Comparison of ENCODE assay signal across 25 cellular contexts in the genomic region with DNA sequence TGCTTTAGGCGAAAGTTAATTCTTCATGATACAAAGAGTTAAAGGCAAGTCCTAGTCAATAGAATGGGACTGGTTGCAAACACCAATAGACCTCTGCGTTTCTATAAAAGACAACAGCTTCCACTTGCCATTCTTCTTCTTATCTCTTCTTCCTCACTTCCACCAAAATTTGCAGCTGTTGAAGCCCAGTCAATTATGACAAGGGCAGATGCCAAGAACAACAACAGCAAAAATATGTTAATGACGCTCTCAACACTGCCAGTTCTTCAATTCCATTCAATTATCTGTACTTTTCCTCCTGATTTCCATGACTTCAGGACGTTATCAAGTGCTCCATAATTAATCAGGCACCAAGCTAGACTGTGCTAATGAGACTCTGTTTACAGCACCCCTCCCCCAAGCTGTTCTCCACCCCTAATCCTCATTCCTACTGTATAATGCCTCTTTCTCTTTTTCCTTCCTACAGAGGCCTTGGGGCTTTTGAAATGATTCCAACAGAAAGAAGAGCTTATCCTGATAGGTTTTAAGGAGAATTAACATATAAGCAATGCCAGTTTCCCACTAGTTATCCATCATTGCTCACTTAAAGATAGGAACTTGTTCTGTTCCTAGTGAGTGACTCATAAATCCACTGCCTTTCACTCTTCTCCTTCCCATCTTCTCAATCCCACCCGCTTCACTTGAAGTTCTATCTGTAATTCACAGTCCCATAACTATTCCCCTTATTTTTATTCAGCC.
DNase-seq lines count a peak whose midpoint lies in the region; ATAC-seq and TF ChIP-seq lines count a peak whose summit lies in the region.
"Had no signal": no experiment of that assay in that cellular context is flagged by ENCODE, and none has a peak within 500 bp of the region (broad histone marks: within the 10 kb centered on the region; RNA-seq: fewer than 3 reads in every experiment).

No MANE protein-coding gene starts in this region.

- no peaks in the 10 kb centered on the region for H4K20me1 ChIP-seq in hepatocyte (ENCODE audit: insufficient read depth, poor library complexity, severe bottlenecking)

- BruUV-seq in A673 (replicated peaks; lab: Mats Ljungman, UMichigan), result no TSS peak

- no peaks in the 10 kb centered on the region for H3K4me1 Mint-ChIP-seq in activated CD4-positive, alpha-beta T cell treated with anti-CD3 and anti-CD28 coated beads, Interleukin-2, amount 10 ng/mL, durations not matched to agents 7 days and 5 days
- H3K4me1 Mint-ChIP-seq: activated CD8-positive, alpha-beta memory T cell treated with anti-CD3 and anti-CD28 coated beads, Interleukin-2, amount 10 ng/mL, durations not matched to agents 7 days and 5 days; activated naive CD8-positive, alpha-beta T cell treated with anti-CD3 and anti-CD28 coated beads, Interleukin-2, amount 10 ng/mL, durations not matched to agents 7 days and 5 days had no signal

- H3K4me2 ChIP-seq in hepatocyte, result peak overlapping the region; percentile 4

- peaks cover 5% of the 10 kb centered on the region for H3K9me3 Mint-ChIP-seq in activated CD4-positive, alpha-beta T cell treated with anti-CD3 and anti-CD28 coated beads, Interleukin-2, amount 10 ng/mL, durations not matched to agents 7 days and 5 days

- no peaks in the 10 kb centered on the region for H3K36me3 Mint-ChIP-seq in activated CD4-positive, alpha-beta T cell treated with anti-CD3 and anti-CD28 coated beads, Interleukin-2, amount 10 ng/mL, durations not matched to agents 7 days and 5 days (ENCODE audit: low read depth)
- H3K36me3 Mint-ChIP-seq: activated CD8-positive, alpha-beta memory T cell treated with anti-CD3 and anti-CD28 coated beads, Interleukin-2, amount 10 ng/mL, durations not matched to agents 7 days and 5 days; activated naive CD8-positive, alpha-beta T cell treated with anti-CD3 and anti-CD28 coated beads, Interleukin-2, amount 10 ng/mL, durations not matched to agents 7 days and 5 days; CD8-positive, alpha-beta T cell had no signal

- H3K27ac ChIP-seq in A673 (ENCODE audit: low read depth, low read length, poor library complexity, severe bottlenecking), result no peak overlapping the region
- no peak overlapping the region for H3K27ac ChIP-seq in SJCRH30
- peak overlapping the region; percentile 34 for H3K27ac ChIP-seq in hepatocyte
- H3K27ac ChIP-seq: epithelial cell of prostate, foreskin keratinocyte, ovary, tibial artery had no signal

- CTCF ChIA-PET in A673 (lab: Charles Lee), result no interaction called here
- CTCF ChIA-PET in activated CD4-positive, alpha-beta T cell treated with anti-CD3 and anti-CD28 coated beads, Interleukin-2, amount 10 ng/mL, durations not matched to agents 7 days and 5 days (lab: Charles Lee), result interaction anchor here (0.7 kb wide), 1 partner anchor 69 kb away, joined by 4 read pairs; no protein-coding TSS in a partner anchor

- H3K36me3 ChIP-seq in A673 (ENCODE audit: insufficient read depth, low read length, poor library complexity, severe bottlenecking), result no peaks in the 10 kb centered on the region
- H3K36me3 ChIP-seq in HAP-1 (replicated peaks), result no peaks in the 10 kb centered on the region
- H3K36me3 ChIP-seq in SJCRH30, result no peaks in the 10 kb centered on the region
- H3K36me3 ChIP-seq in hepatocyte (replicated peaks; ENCODE audit: insufficient read depth, low read depth), result no peaks in the 10 kb centered on the region
- H3K36me3 ChIP-seq: ovary, tibial artery had no signal

- 74% methylated on average over 5 of the region's 5 CpGs for WGBS in hepatocyte (ENCODE audit: low lambda C conversion rate, missing lambda C conversion rate)

- H3K27ac Mint-ChIP-seq in activated CD4-positive, alpha-beta T cell treated with anti-CD3 and anti-CD28 coated beads, Interleukin-2, amount 10 ng/mL, durations not matched to agents 7 days and 5 days, result no peak overlapping the region
- H3K27ac Mint-ChIP-seq: activated CD8-positive, alpha-beta memory T cell treated with anti-CD3 and anti-CD28 coated beads, Interleukin-2, amount 10 ng/mL, durations not matched to agents 7 days and 5 days; activated naive CD8-positive, alpha-beta T cell treated with anti-CD3 and anti-CD28 coated beads, Interleukin-2, amount 10 ng/mL, durations not matched to agents 7 days and 5 days; activated T-helper 2 cell treated with anti-CD3 and anti-CD28 coated beads, Interferon-gamma antibody, Interleukin-2, Interleukin-4, amounts not matched to agents 10 μg/mL and 5 μg/mL and 100 μg/mL, durations not matched to agents 14 hours and 24 hours and 36 hours; CD8-positive, alpha-beta T cell; HFFc6 had no signal

- no peak for TF ChIP-seq CTCF in A673 (conservative IDR thresholded peaks at IDR 0.05; ENCODE audit: low read depth, low read length)
- TF ChIP-seq CTCF in hepatocyte (IDR thresholded peaks at IDR 0.05; ENCODE audit: poor library complexity), result no peak

- H3K27me3 Mint-ChIP-seq in activated CD4-positive, alpha-beta T cell treated with anti-CD3 and anti-CD28 coated beads, Interleukin-2, amount 10 ng/mL, durations not matched to agents 7 days and 5 days, result no peaks in the 10 kb centered on the region
- H3K27me3 Mint-ChIP-seq: activated CD8-positive, alpha-beta memory T cell treated with anti-CD3 and anti-CD28 coated beads, Interleukin-2, amount 10 ng/mL, durations not matched to agents 7 days and 5 days; activated naive CD8-positive, alpha-beta T cell treated with anti-CD3 and anti-CD28 coated beads, Interleukin-2, amount 10 ng/mL, durations not matched to agents 7 days and 5 days had no signal

- in situ Hi-C loops in HAP-1 (cut with MboI; ENCODE audit: low sequenced_read_pairs), result no loop called here

- no peaks in the 10 kb centered on the region for H3K79me2 ChIP-seq in hepatocyte

- H3K9me3 ChIP-seq in A673 (ENCODE audit: low read depth, low read length, poor library complexity, severe bottlenecking), result no peaks in the 10 kb centered on the region
- H3K9me3 ChIP-seq in HAP-1, result no peaks in the 10 kb centered on the region
- no peaks in the 10 kb centered on the region for H3K9me3 ChIP-seq in SJCRH30 (replicated peaks)
- no peaks in the 10 kb centered on the region for H3K9me3 ChIP-seq in hepatocyte (ENCODE audit: low read depth)
- H3K9me3 ChIP-seq: ovary, tibial artery had no signal

- H3K4me1 ChIP-seq in A673 (ENCODE audit: insufficient read depth, low read length, poor library complexity, severe bottlenecking), result peaks cover 14% of the 10 kb centered on the region
- H3K4me1 ChIP-seq in HAP-1, result peaks cover 3% of the 10 kb centered on the region; the same call in 1 of the 2 replicates
- H3K4me1 ChIP-seq in SJCRH30, result peaks cover 17% of the 10 kb centered on the region
- peaks cover 16% of the 10 kb centered on the region for H3K4me1 ChIP-seq in hepatocyte (ENCODE audit: insufficient read depth)
- H3K4me1 ChIP-seq: foreskin keratinocyte, tibial artery had no signal

- DNase-seq in A673 (ENCODE audit: low spot score) (peak; percentile 29), HAP-1 (ENCODE audit: low spot score in 2 of 2) (peak; percentile 11 to 49), SJCRH30 (peak; percentile 8 to 58), hepatocyte (ENCODE audit: low spot score) (no peak), SW 1271 (lab: John Stamatoyannopoulos, UW) (no peak), islet precursor cell (no peak)
- DNase-seq in activated CD4-positive, alpha-beta T cell treated with anti-CD3 and anti-CD28 coated beads, Interleukin-2, amount 10 ng/mL, durations not matched to agents 7 days and 5 days, result no peak
- DNase-seq: activated CD4-positive, CD25-positive, alpha-beta regulatory T cell treated with anti-CD3 and anti-CD28 coated beads, Interleukin-2, amount 50 U/mL, for 72 hours; activated CD8-positive, alpha-beta memory T cell treated with anti-CD3 and anti-CD28 coated beads, Interleukin-2, amount 10 ng/mL, durations not matched to agents 7 days and 5 days; activated naive CD8-positive, alpha-beta T cell treated with anti-CD3 and anti-CD28 coated beads, Interleukin-2, amount 10 ng/mL, durations not matched to agents 7 days and 5 days; dermis blood vessel endothelial cell; foreskin keratinocyte; HFFc6; NCI-H748 treated with DMSO at 0.1 percent for 48 hours; PC-3; stimulated activated CD4-positive, alpha-beta T cell treated with anti-CD3 and anti-CD28 coated beads, Interleukin-1b, Interleukin-23, amount 100 ng/mL, for 48 hours; stimulated activated naive CD4-positive, alpha-beta T cell; T-helper 9 cell; tibial artery had no signal

- H3K4me3 ChIP-seq in A673 (ENCODE audit: low read depth, low read length, poor library complexity, severe bottlenecking) (no peak overlapping the region), HAP-1 (no peak overlapping the region), SJCRH30 (no peak overlapping the region), hepatocyte (no peak overlapping the region)
- H3K4me3 ChIP-seq: K562, ovary, tibial artery had no signal

- intact Hi-C loops in A673 (cut with micrococcal nuclease; ENCODE audit: unreplicated experiment), result no loop called here

- H2AFZ ChIP-seq in hepatocyte, result no peak overlapping the region

- POLR2A ChIA-PET in A673 (lab: Charles Lee; ENCODE audit: low non-redundant PET), result no interaction called here
- POLR2A ChIA-PET in activated CD4-positive, alpha-beta T cell treated with anti-CD3 and anti-CD28 coated beads, Interleukin-2, amount 10 ng/mL, durations not matched to agents 7 days and 5 days (lab: Charles Lee), result no interaction called here

- H3K4me3 Mint-ChIP-seq in activated CD4-positive, alpha-beta T cell treated with anti-CD3 and anti-CD28 coated beads, Interleukin-2, amount 10 ng/mL, durations not matched to agents 7 days and 5 days, result no peak overlapping the region
- H3K4me3 Mint-ChIP-seq: activated CD8-positive, alpha-beta memory T cell treated with anti-CD3 and anti-CD28 coated beads, Interleukin-2, amount 10 ng/mL, durations not matched to agents 7 days and 5 days; activated naive CD8-positive, alpha-beta T cell treated with anti-CD3 and anti-CD28 coated beads, Interleukin-2, amount 10 ng/mL, durations not matched to agents 7 days and 5 days; CD8-positive, alpha-beta T cell; HFFc6 had no signal

- no peak for ATAC-seq in GM21717 (IDR thresholded peaks at IDR 0.05; ENCODE audit: unreplicated experiment)
- ATAC-seq: activated CD8-positive, alpha-beta memory T cell treated with anti-CD3 and anti-CD28 coated beads, Interleukin-2, amount 10 ng/mL, durations not matched to agents 7 days and 5 days; CD8-positive, alpha-beta T cell; foreskin keratinocyte; K562; PC-3 had no signal

- no peaks in the 10 kb centered on the region for H3K27me3 ChIP-seq in A673 (replicated peaks; ENCODE audit: insufficient read depth, low read depth, low read length, poor library complexity)
- H3K27me3 ChIP-seq in HAP-1 (ENCODE audit: low read depth), result 0 out of 2 replicates have a peak, but pooled peaks cover 4% of the 10 kb centered on the region
- no peaks in the 10 kb centered on the region for H3K27me3 ChIP-seq in SJCRH30
- H3K27me3 ChIP-seq in hepatocyte, result no peaks in the 10 kb centered on the region
- H3K27me3 ChIP-seq: foreskin keratinocyte, ovary, tibial artery had no signal

- H3K9me2 ChIP-seq in hepatocyte (replicated peaks; ENCODE audit: insufficient read depth), result no peaks in the 10 kb centered on the region

Comparison
In these comparisons a context has a peak if more than half of its experiments do, and no peak if none do; other contexts are left out.
1. DNase-seq: peak in A673 (single experiment), HAP-1 (2 of 2) and SJCRH30 (2 of 2); none in hepatocyte (single experiment), activated CD4-positive, alpha-beta T cell treated with anti-CD3 and anti-CD28 coated beads, Interleukin-2, amount 10 ng/mL, durations not matched to agents 7 days and 5 days (single experiment), SW 1271 (0 of 2) and islet precursor cell (single experiment).